In the genomic region with DNA sequence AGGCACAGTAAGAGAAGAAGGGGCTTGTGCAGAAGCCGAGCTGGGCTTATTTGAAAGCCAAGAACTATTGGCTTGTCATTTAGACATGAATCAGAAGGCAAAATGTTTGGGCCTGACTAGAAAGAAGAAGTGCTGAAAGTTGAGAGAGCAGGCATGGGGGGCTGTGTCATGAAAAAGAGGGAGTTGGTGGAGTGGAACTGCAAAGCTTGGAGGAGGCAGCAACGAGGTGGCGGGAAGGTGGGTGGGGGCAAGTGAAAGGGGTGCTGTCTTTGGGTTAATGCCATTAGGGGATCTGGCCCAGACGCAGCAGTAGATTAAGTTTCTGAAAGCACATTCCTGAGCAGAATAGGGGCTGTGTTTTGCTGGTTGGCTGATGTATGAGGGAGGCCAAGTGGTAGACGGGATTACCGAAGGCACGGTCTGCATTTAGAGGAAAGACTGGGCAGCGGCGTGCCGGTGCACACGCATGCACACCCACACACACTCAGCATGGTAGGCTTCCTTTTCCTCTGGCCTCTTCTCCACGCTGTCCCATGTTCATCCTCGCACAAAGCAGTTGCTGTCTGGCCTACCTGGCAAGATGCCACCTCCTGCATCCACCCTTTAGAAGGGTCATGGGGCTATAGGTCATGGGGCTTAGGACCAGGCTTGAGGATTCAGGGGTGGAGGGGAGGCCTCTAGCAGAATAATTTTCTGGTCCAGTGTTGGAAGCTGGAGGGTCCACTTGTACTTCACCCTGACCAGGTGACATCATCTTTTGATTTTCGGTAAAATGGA, we compare ENCODE assay signal across 2 cellular contexts.
TF ChIP-seq lines count a peak whose summit lies in the region.

No MANE protein-coding gene starts in this region.

TF ChIP-seq in IMR-90, 13 proteins besides CTCF, POLR2A, EP300 and RAD21:
- TF ChIP-seq MAFK (IDR thresholded peaks at IDR 0.05; ENCODE audit: low read depth, low read length): no peak
- TF ChIP-seq, protein P1, sequence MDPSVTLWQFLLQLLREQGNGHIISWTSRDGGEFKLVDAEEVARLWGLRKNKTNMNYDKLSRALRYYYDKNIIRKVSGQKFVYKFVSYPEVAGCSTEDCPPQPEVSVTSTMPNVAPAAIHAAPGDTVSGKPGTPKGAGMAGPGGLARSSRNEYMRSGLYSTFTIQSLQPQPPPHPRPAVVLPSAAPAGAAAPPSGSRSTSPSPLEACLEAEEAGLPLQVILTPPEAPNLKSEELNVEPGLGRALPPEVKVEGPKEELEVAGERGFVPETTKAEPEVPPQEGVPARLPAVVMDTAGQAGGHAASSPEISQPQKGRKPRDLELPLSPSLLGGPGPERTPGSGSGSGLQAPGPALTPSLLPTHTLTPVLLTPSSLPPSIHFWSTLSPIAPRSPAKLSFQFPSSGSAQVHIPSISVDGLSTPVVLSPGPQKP (IDR thresholded peaks at IDR 0.05; ENCODE audit: borderline replicate concordance, low read depth, low read length): no peak
- TF ChIP-seq BHLHE40 (IDR thresholded peaks at IDR 0.05; ENCODE audit: low read depth, low read length): no peak
- no peak for TF ChIP-seq FOS (IDR thresholded peaks at IDR 0.05; ENCODE audit: low read depth, low read length)
- TF ChIP-seq, protein P2, sequence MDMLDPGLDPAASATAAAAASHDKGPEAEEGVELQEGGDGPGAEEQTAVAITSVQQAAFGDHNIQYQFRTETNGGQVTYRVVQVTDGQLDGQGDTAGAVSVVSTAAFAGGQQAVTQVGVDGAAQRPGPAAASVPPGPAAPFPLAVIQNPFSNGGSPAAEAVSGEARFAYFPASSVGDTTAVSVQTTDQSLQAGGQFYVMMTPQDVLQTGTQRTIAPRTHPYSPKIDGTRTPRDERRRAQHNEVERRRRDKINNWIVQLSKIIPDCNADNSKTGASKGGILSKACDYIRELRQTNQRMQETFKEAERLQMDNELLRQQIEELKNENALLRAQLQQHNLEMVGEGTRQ (IDR thresholded peaks at IDR 0.05; ENCODE audit: low read depth, low read length): no peak
- TF ChIP-seq CEBPB (IDR thresholded peaks at IDR 0.05; ENCODE audit: low read depth, low read length): no peak
- TF ChIP-seq RCOR1 (IDR thresholded peaks at IDR 0.05; ENCODE audit: insufficient replicate concordance, low read length): no peak
- no peak for TF ChIP-seq SMC3 (IDR thresholded peaks at IDR 0.05; ENCODE audit: low read depth, low read length)
- TF ChIP-seq NFE2L2 (IDR thresholded peaks at IDR 0.05; ENCODE audit: low read depth, low read length): no peak
- no peak for TF ChIP-seq CHD1 (IDR thresholded peaks at IDR 0.05; ENCODE audit: low read depth, low read length)

TF ChIP-seq in K562, 482 proteins besides CTCF, POLR2A, EP300 and RAD21:
- TF ChIP-seq NFIC (IDR thresholded peaks at IDR 0.05) (0 out of 2 replicates have a peak, but pooled peaks have one; percentile 7), BCL6 (CRISPR knock-in tag; IDR thresholded peaks at IDR 0.05) (no peak), ZNF57 (CRISPR knock-in tag; IDR thresholded peaks at IDR 0.05) (no peak)
